In genomic region chr19:35000647-35001501, GRCh38 we compare ENCODE assay signal across 8 cellular contexts. TPM values are rescaled to one million over a fixed set of nuclear protein-coding genes. Genes with fewer than 3 reads are reported as not detected.
DNase-seq lines count a peak whose midpoint lies in the region; ATAC-seq and TF ChIP-seq lines count a peak whose summit lies in the region.

No MANE protein-coding gene starts in this region.

- H3K4me1 Mint-ChIP-seq in naive B cell: peaks cover 63 to 80% (median 66%) of the 10 kb centered on the region in 3 donors

- TF ChIP-seq CTCF in AG09309 (IDR thresholded peaks at IDR 0.05; ENCODE audit: control insufficient read depth, insufficient read depth, low read depth, low read length, missing control alignments) (no peak), epithelial cell of proximal tubule (conservative IDR thresholded peaks at IDR 0.05; ENCODE audit: low read depth, low read length) (no peak), testis (IDR thresholded peaks at IDR 0.05) (no peak)

- no peaks in the 10 kb centered on the region for H3K27me3 ChIP-seq in testis

- H3K4me3 ChIP-seq in AG09309 (ENCODE audit: control insufficient read depth, low read depth, low read length) (peak overlapping the region; percentile 64), epithelial cell of proximal tubule (ENCODE audit: low read depth, low read length) (peak overlapping the region; percentile 84), testis (peak overlapping the region; percentile 86 to 90)

- DNase-seq in AG09309 (ENCODE audit: low read depth) (no peak), NCI-H345 treated with DMSO at 0.1 percent for 48 hours (lab: John Stamatoyannopoulos, UW; ENCODE audit: unreplicated experiment) (peak; percentile 21), epithelial cell of proximal tubule (ENCODE audit: low read depth) (no peak), naive B cell (peak; percentile 55), testis (no peak)
- peak; percentile 34 for DNase-seq in activated CD8-positive, alpha-beta memory T cell treated with anti-CD3 and anti-CD28 coated beads, Interleukin-2, amount 50 U/mL, for 24 hours (ENCODE audit: extremely low read depth)

- no peaks in the 10 kb centered on the region for H3K9me3 Mint-ChIP-seq in naive B cell

- TF ChIP-seq POLR2A in testis (IDR thresholded peaks at IDR 0.05): no peak

- no peaks in the 10 kb centered on the region for H3K36me3 ChIP-seq in testis (ENCODE audit: low read depth, missing control alignments)

- peak overlapping the region; percentile 87 to 98 (median 95) for H3K4me3 Mint-ChIP-seq in naive B cell

- H3K36me3 Mint-ChIP-seq in naive B cell: no peaks in the 10 kb centered on the region

- 3 to 11% methylated on average over 7 to 45 of the region's 46 CpGs for WGBS in testis, 2 donors

- H3K27ac ChIP-seq in testis: peak overlapping the region; percentile 89 to 100

- H3K9me3 ChIP-seq in testis: no peaks in the 10 kb centered on the region

- ATAC-seq in GM19324 (IDR thresholded peaks at IDR 0.05; ENCODE audit: low FRiP score, unreplicated experiment) (peak; percentile 21), naive B cell (ENCODE audit: low read depth in 2 of 2) (peak; percentile 26 to 43), HG03135 (IDR thresholded peaks at IDR 0.05; ENCODE audit: unreplicated experiment) (no peak)

- peaks cover 44% of the 10 kb centered on the region for H3K4me1 ChIP-seq in testis

- no peaks in the 10 kb centered on the region for H3K27me3 Mint-ChIP-seq in naive B cell

- peak overlapping the region; percentile 81 to 99 (median 94) for H3K27ac Mint-ChIP-seq in naive B cell

- intact Hi-C loops in testis (cut with DNase I; ENCODE audit: low total_unique reads): no loop called here

RNA-seq across cellular contexts. Expression of gene GRAMD1A, which starts 0.8 kb away (rescaled TPM):
- total RNA-seq in epithelial cell of proximal tubule (55.0 and 67.7 TPM in 2 replicates), testis (10 to 100 TPM; 92.4 to 99.3 TPM)
- polyA plus RNA-seq in naive B cell (ENCODE audit: low read depth in 6 of 6) (10 to 100 TPM; 10.4 to 29.3 (median 12.3) TPM), testis (ENCODE audit: insufficient read depth, low read depth, low replicate concordance) (62.8 TPM)

RNA-seq across cellular contexts. Expression of gene SCN1B, which starts 29.4 kb away (rescaled TPM):
- total RNA-seq in epithelial cell of proximal tubule (1.3 and 1.5 TPM in 2 replicates), testis (1 to 10 TPM; 3.5 to 6.6 TPM)
- polyA plus RNA-seq in naive B cell (ENCODE audit: low read depth in 6 of 6) (under 1 TPM in 4 of 6 donors, not detected in 2; 0.06 to 0.36 (median 0.28) TPM), testis (ENCODE audit: insufficient read depth, low read depth, low replicate concordance) (7.5 TPM)

RNA-seq across cellular contexts. Expression of gene ZNF792, which starts 36.8 kb away (rescaled TPM):
- total RNA-seq in epithelial cell of proximal tubule: 3.3 and 4.1 TPM in 2 replicates
- polyA plus RNA-seq in naive B cell (ENCODE audit: low read depth in 6 of 6): 10 to 100 TPM in 2 of 6 donors, 1 to 10 TPM in 4; 6.7 to 14.7 (median 8.8) TPM
- 1 to 10 TPM; 5.4 to 6.6 TPM for total RNA-seq in testis
- 2.3 TPM for polyA plus RNA-seq in testis (ENCODE audit: insufficient read depth, low read depth, low replicate concordance)

RNA-seq across cellular contexts. Expression of gene HPN, which starts 40.6 kb away (rescaled TPM):
- total RNA-seq in epithelial cell of proximal tubule (2.0 TPM in 1 of 2 replicates, not detected in the other), testis (1 to 10 TPM in 1 of 2 donors, under 1 TPM in 1; 0.79 to 1.7 TPM)
- polyA plus RNA-seq in naive B cell (ENCODE audit: low read depth in 6 of 6) (not detected), testis (ENCODE audit: insufficient read depth, low read depth, low replicate concordance) (8.2 TPM)

Comparison
In these comparisons a context has a peak if more than half of its experiments do, and no peak if none do; other contexts are left out.
1. DNase-seq: peak in NCI-H345 treated with DMSO at 0.1 percent for 48 hours (single experiment), activated CD8-positive, alpha-beta memory T cell treated with anti-CD3 and anti-CD28 coated beads, Interleukin-2, amount 50 U/mL, for 24 hours (single experiment) and naive B cell (single experiment); none in AG09309 (single experiment), epithelial cell of proximal tubule (single experiment) and testis (single experiment).
2. Peak in every context shown above with its lines, with median percentiles within 50 percentile points of each other: H3K4me3 ChIP-seq.